ENCODE assay signal across 31 cellular contexts in the genomic region with DNA sequence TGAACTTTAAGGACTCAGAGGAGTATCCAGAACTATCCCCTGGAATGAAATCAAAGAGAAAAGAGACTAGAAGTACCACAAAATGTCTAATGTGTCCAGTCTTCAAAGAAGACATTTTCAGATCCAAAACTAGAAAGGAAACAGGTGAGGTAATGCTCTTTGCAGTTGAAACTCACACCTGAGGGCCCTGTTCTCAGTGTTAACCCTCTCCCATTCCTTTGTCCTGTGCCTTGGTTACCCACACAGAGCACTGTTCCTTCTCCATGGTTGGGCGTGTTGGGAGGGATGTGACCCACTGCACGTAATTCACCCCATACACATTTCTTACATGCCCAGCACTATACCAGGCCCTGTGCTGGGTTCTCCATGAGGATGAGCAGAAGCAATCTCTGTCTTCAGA. TPM values are rescaled to one million over a fixed set of nuclear protein-coding genes. Genes with fewer than 3 reads are reported as not detected.
"Had no signal": no experiment of that assay in that cellular context is flagged by ENCODE, and none has a peak within 500 bp of the region (broad histone marks: within the 10 kb centered on the region; RNA-seq: fewer than 3 reads in every experiment).

No MANE protein-coding gene starts in this region.

- H3K27ac Mint-ChIP-seq: nephron; neural progenitor cell; stimulated activated memory B cell treated with anti-CD40 and anti-IgM and Interleukin-4, amounts not matched to agents 10 μg/mL and 1 μg/mL and 100 μg/mL, for 72 hours; stimulated activated naive CD8-positive, alpha-beta T cell treated with anti-CD3 and anti-CD28 coated beads, Interleukin-15, amount 100 ng/mL, for 72 hours; type B pancreatic cell had no signal

- H3K9me3 Mint-ChIP-seq: stimulated activated memory B cell treated with anti-CD40 and anti-IgM and Interleukin-4, amounts not matched to agents 10 μg/mL and 1 μg/mL and 100 μg/mL, for 72 hours; stimulated activated naive CD8-positive, alpha-beta T cell treated with anti-CD3 and anti-CD28 coated beads, Interleukin-15, amount 100 ng/mL, for 72 hours; type B pancreatic cell had no signal

- H3K79me2 ChIP-seq: parathyroid adenoma had no signal

- H3K27me3 Mint-ChIP-seq: naive thymus-derived CD4-positive, alpha-beta T cell; stimulated activated memory B cell treated with anti-CD40 and anti-IgM and Interleukin-4, amounts not matched to agents 10 μg/mL and 1 μg/mL and 100 μg/mL, for 72 hours; stimulated activated naive CD8-positive, alpha-beta T cell treated with anti-CD3 and anti-CD28 coated beads, Interleukin-15, amount 100 ng/mL, for 72 hours; type B pancreatic cell had no signal

- H3K4me3 ChIP-seq: heart right ventricle, hepatocyte, left lung, lung, mucosa of descending colon, neural progenitor cell, right atrium auricular region, right lobe of liver, smooth muscle cell, tibial nerve, uterus had no signal

- H3K9me3 ChIP-seq: left lung, mucosa of descending colon, neutrophil, right lobe of liver, uterus had no signal

- H3K27me3 ChIP-seq: heart right ventricle, hepatocyte, left lung, neural progenitor cell, neutrophil, right atrium auricular region, right lobe of liver, tibial nerve, uterus had no signal

- H2AFZ ChIP-seq: hepatocyte, neural progenitor cell, parathyroid adenoma had no signal

- H3K4me1 ChIP-seq: parathyroid adenoma, uterus had no signal

- DNase-seq: heart right ventricle; left colon; left lung; midbrain; mucosa of descending colon; naive thymus-derived CD4-positive, alpha-beta T cell; occipital lobe; right lobe of liver; stimulated activated CD4-positive, alpha-beta T cell treated with anti-CD3 and anti-CD28 coated beads, Interleukin-1b, Interleukin-23, amount 100 ng/mL, for 48 hours; stimulated activated CD4-positive, alpha-beta T cell treated with anti-CD3 and anti-CD28 coated beads, Interleukin-2, amount 100 ng/mL, for 48 hours; stimulated activated CD4-positive, alpha-beta T cell treated with anti-CD3 and anti-CD28 coated beads, Interleukin-4, amount 100 ng/mL, for 4 hours; stimulated activated CD8-positive, alpha-beta memory T cell treated with anti-CD3 and anti-CD28 coated beads, Interleukin-4, amount 100 ng/mL, for 48 hours; stimulated activated naive CD4-positive, alpha-beta T cell treated with Interleukin-2 at 50 U/mL for 16 hours; stimulated activated naive CD8-positive, alpha-beta T cell treated with anti-CD3 and anti-CD28 coated beads, Interleukin-15, amount 100 ng/mL, for 72 hours; substantia nigra; uterus had no signal

- FAIRE-seq: keratinocyte had no signal

- H3K4me2 ChIP-seq: hepatocyte, neural progenitor cell, smooth muscle cell had no signal

- H3K36me3 ChIP-seq: neutrophil, uterus had no signal

- ATAC-seq: heart right ventricle; left lung; mucosa of descending colon; naive thymus-derived CD4-positive, alpha-beta T cell; right lobe of liver; stimulated activated memory B cell treated with anti-CD40 and anti-IgM and Interleukin-4, amounts not matched to agents 10 μg/mL and 1 μg/mL and 100 μg/mL, for 72 hours; stimulated activated naive CD8-positive, alpha-beta T cell treated with anti-CD3 and anti-CD28 coated beads, Interleukin-15, amount 100 ng/mL, for 72 hours had no signal

- H3K4me3 Mint-ChIP-seq: naive thymus-derived CD4-positive, alpha-beta T cell; nephron; neural progenitor cell; stimulated activated memory B cell treated with anti-CD40 and anti-IgM and Interleukin-4, amounts not matched to agents 10 μg/mL and 1 μg/mL and 100 μg/mL, for 72 hours; stimulated activated naive CD8-positive, alpha-beta T cell treated with anti-CD3 and anti-CD28 coated beads, Interleukin-15, amount 100 ng/mL, for 72 hours; type B pancreatic cell had no signal

- H3K9ac ChIP-seq: neural progenitor cell, parathyroid adenoma had no signal

- H3K27ac ChIP-seq: heart right ventricle, hepatocyte, left lung, neural progenitor cell, neutrophil, parathyroid adenoma, right atrium auricular region, right lobe of liver, tibial nerve, uterus had no signal

RNA-seq across cellular contexts. Expression of gene TMEFF1, which starts 24.7 kb away (rescaled TPM):
- total RNA-seq: liver, skeletal muscle tissue, ureter had no signal
- polyA plus RNA-seq: keratinocyte; liver; naive thymus-derived CD4-positive, alpha-beta T cell had no signal
